ENCODE assay signal across 33 cellular contexts in the genomic region with DNA sequence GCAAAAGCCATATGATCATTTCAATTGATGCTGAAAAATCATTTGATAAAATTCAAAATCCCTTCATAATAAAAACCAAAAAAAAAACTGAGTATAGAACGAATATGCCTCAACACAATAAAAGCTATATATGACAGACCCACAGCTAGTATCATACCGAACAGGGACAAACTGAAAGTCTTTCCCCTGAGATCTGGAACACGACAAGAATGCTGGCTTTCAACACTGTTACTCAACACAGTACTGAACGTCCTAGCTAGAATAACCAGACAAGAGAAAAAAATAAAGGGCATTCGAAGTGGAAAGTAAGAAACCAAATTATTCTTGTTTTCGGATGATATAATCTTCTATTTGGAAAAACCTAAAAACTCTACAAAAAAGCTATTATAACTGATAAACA.
"Had no signal": no experiment of that assay in that cellular context is flagged by ENCODE, and none has a peak within 500 bp of the region (broad histone marks: within the 10 kb centered on the region; RNA-seq: fewer than 3 reads in every experiment).

No MANE protein-coding gene starts in this region.

- H3K4me1 ChIP-seq: body of pancreas, breast epithelium had no signal

- H3K36me3 Mint-ChIP-seq: activated naive CD4-positive, alpha-beta T cell treated with anti-CD3 and anti-CD28 coated beads, Interleukin-2, amount 50 U/mL, for 72 hours; activated naive CD8-positive, alpha-beta T cell treated with anti-CD3 and anti-CD28 coated beads for 36 hours had no signal

- H3K27ac Mint-ChIP-seq: activated B cell treated with CpG ODN at 0.5 μM for 24 hours; activated CD4-positive, alpha-beta memory T cell treated with anti-CD3 and anti-CD28 coated beads, Interleukin-2, amount 10 ng/mL, durations not matched to agents 7 days and 5 days; activated CD4-positive, alpha-beta T cell treated with anti-CD3 and anti-CD28 coated beads, Interleukin-2, amount 10 ng/mL, durations not matched to agents 24 days and 14 days; activated CD8-positive, alpha-beta T cell treated with anti-CD3 and anti-CD28 coated beads, Interleukin-2, amount 10 ng/mL, durations not matched to agents 7 days and 5 days; activated naive CD4-positive, alpha-beta T cell treated with anti-CD3 and anti-CD28 coated beads for 36 hours; activated naive CD4-positive, alpha-beta T cell treated with anti-CD3 and anti-CD28 coated beads, Interleukin-2, amount 50 U/mL, for 72 hours; activated naive CD8-positive, alpha-beta T cell treated with anti-CD3 and anti-CD28 coated beads for 36 hours; activated T-cell treated with anti-CD3 and anti-CD28 coated beads, Interleukin-2, amount 50 U/mL, for 72 hours; activated T-helper 1 cell treated with anti-CD3 and anti-CD28 coated beads, Interleukin-12 subunit alpha, Interleukin-12 subunit beta, Interleukin-2, Interleukin-4 antibody, amounts not matched to agents 30 ng/mL and 10 ng/mL and 1 ng/mL, durations not matched to agents 14 hours and 24 hours and 36 hours; activated T-helper 17 cell treated with anti-CD3 and anti-CD28 coated beads, Interleukin-2, amount 50 U/mL, for 72 hours; T-helper 1 cell treated with Interleukin-12 subunit alpha and Interleukin-12 subunit beta and Interleukin-4 antibody, amounts not matched to agents 30 μg/mL and 1 μg/mL, for 36 hours; T-helper 2 cell treated with Interferon-gamma antibody and Interleukin-4, amounts not matched to agents 5 μg/mL and 100 μg/mL, for 36 hours had no signal

- H3K4me1 Mint-ChIP-seq: activated B cell treated with CpG ODN at 0.5 μM for 24 hours; activated CD4-positive, alpha-beta memory T cell treated with anti-CD3 and anti-CD28 coated beads, Interleukin-2, amount 10 ng/mL, durations not matched to agents 7 days and 5 days; activated CD4-positive, alpha-beta T cell treated with anti-CD3 and anti-CD28 coated beads, Interleukin-2, amount 10 ng/mL, durations not matched to agents 24 days and 14 days; activated naive CD8-positive, alpha-beta T cell treated with anti-CD3 and anti-CD28 coated beads for 36 hours; activated T-helper 17 cell treated with anti-CD3 and anti-CD28 coated beads, Interleukin-2, amount 50 U/mL, for 72 hours had no signal

- H3K4me3 ChIP-seq: body of pancreas, breast epithelium had no signal

- H3K4me3 Mint-ChIP-seq: activated B cell treated with CpG ODN at 0.5 μM for 24 hours; activated CD4-positive, alpha-beta memory T cell treated with anti-CD3 and anti-CD28 coated beads, Interleukin-2, amount 10 ng/mL, durations not matched to agents 7 days and 5 days; activated CD4-positive, alpha-beta T cell treated with anti-CD3 and anti-CD28 coated beads, Interleukin-2, amount 10 ng/mL, durations not matched to agents 24 days and 14 days; activated CD8-positive, alpha-beta T cell treated with anti-CD3 and anti-CD28 coated beads, Interleukin-2, amount 10 ng/mL, durations not matched to agents 7 days and 5 days; activated naive CD4-positive, alpha-beta T cell treated with anti-CD3 and anti-CD28 coated beads for 36 hours; activated naive CD8-positive, alpha-beta T cell treated with anti-CD3 and anti-CD28 coated beads for 36 hours; activated T-cell treated with anti-CD3 and anti-CD28 coated beads, Interleukin-2, amount 50 U/mL, for 4 hours; activated T-cell treated with anti-CD3 and anti-CD28 coated beads, Interleukin-2, amount 50 U/mL, for 72 hours; activated T-helper 1 cell treated with anti-CD3 and anti-CD28 coated beads, Interleukin-12 subunit alpha, Interleukin-12 subunit beta, Interleukin-2, Interleukin-4 antibody, amounts not matched to agents 30 ng/mL and 10 ng/mL and 1 ng/mL, durations not matched to agents 14 hours and 24 hours and 36 hours; activated T-helper 17 cell treated with anti-CD3 and anti-CD28 coated beads, Interleukin-2, amount 50 U/mL, for 72 hours; T-helper 1 cell treated with Interleukin-12 subunit alpha and Interleukin-12 subunit beta and Interleukin-4 antibody, amounts not matched to agents 30 μg/mL and 1 μg/mL, for 36 hours; T-helper 2 cell treated with Interferon-gamma antibody and Interleukin-4, amounts not matched to agents 5 μg/mL and 100 μg/mL, for 36 hours had no signal

- ATAC-seq: activated CD8-positive, alpha-beta T cell treated with anti-CD3 and anti-CD28 coated beads, Interleukin-2, amount 10 ng/mL, durations not matched to agents 7 days and 5 days; activated naive CD4-positive, alpha-beta T cell treated with anti-CD3 and anti-CD28 coated beads, Interleukin-2, amount 50 U/mL, for 72 hours; activated T-cell treated with anti-CD3 and anti-CD28 coated beads, Interleukin-2, amount 50 U/mL, for 4 hours; activated T-cell treated with anti-CD3 and anti-CD28 coated beads, Interleukin-2, amount 50 U/mL, for 72 hours; activated T-helper 17 cell treated with anti-CD3 and anti-CD28 coated beads, Interleukin-2, amount 50 U/mL, for 72 hours; body of pancreas had no signal

- DNase-seq: activated B cell treated with CpG ODN at 0.5 μM for 24 hours; activated CD4-positive, alpha-beta memory T cell treated with anti-CD3 and anti-CD28 coated beads, Interleukin-2, amount 10 ng/mL, durations not matched to agents 7 days and 5 days; activated CD4-positive, alpha-beta T cell treated with anti-CD3 and anti-CD28 coated beads for 4 hours; activated CD4-positive, alpha-beta T cell treated with anti-CD3 and anti-CD28 coated beads, Interleukin-2, amount 10 ng/mL, durations not matched to agents 24 days and 14 days; activated CD4-positive, alpha-beta T cell treated with anti-CD3 and anti-CD28 coated beads, Interleukin-2, amount 50 U/mL, for 48 hours; activated CD4-positive, CD25-positive, alpha-beta regulatory T cell treated with anti-CD3 and anti-CD28 coated beads, Interleukin-2, amount 50 U/mL, for 72 hours; activated CD8-positive, alpha-beta memory T cell treated with anti-CD3 and anti-CD28 coated beads for 24 hours; activated CD8-positive, alpha-beta memory T cell treated with anti-CD3 and anti-CD28 coated beads, Interleukin-2, amount 50 U/mL, for 4 hours; activated CD8-positive, alpha-beta T cell treated with anti-CD3 and anti-CD28 coated beads, Interleukin-2, amount 10 ng/mL, durations not matched to agents 7 days and 5 days; activated effector memory CD4-positive, alpha-beta T cell treated with anti-CD3 and anti-CD28 coated beads, Interleukin-2, amount 50 U/mL, for 16 hours; activated gamma-delta T cell treated with Interleukin-2 at 50 U/mL for 16 hours; activated naive CD4-positive, alpha-beta T cell; activated naive CD4-positive, alpha-beta T cell treated with anti-CD3 and anti-CD28 coated beads for 36 hours; activated naive CD4-positive, alpha-beta T cell treated with anti-CD3 and anti-CD28 coated beads, Interleukin-2, amount 50 U/mL, for 16 hours; activated naive CD8-positive, alpha-beta T cell treated with anti-CD3 and anti-CD28 coated beads for 36 hours; activated T-cell treated with anti-CD3 and anti-CD28 coated beads for 4 hours; activated T-cell treated with anti-CD3 and anti-CD28 coated beads, Interleukin-2, amount 50 U/mL, for 1 hour; activated T-cell treated with anti-CD3 and anti-CD28 coated beads, Interleukin-2, amount 50 U/mL, for 4 hours; activated T-cell treated with anti-CD3 and anti-CD28 coated beads, Interleukin-2, amount 50 U/mL, for 72 hours; amniotic stem cell; aorta; body of pancreas; brain microvascular endothelial cell; central memory CD4-positive, alpha-beta T cell; T-helper 1 cell; T-helper 2 cell; T-helper 9 cell had no signal

- H3K36me3 ChIP-seq: brain microvascular endothelial cell, breast epithelium had no signal

- H3K27me3 ChIP-seq: body of pancreas, brain microvascular endothelial cell, breast epithelium had no signal

- H3K27me3 Mint-ChIP-seq: activated B cell treated with CpG ODN at 0.5 μM for 24 hours; activated CD4-positive, alpha-beta memory T cell treated with anti-CD3 and anti-CD28 coated beads, Interleukin-2, amount 10 ng/mL, durations not matched to agents 7 days and 5 days; activated CD4-positive, alpha-beta T cell treated with anti-CD3 and anti-CD28 coated beads, Interleukin-2, amount 10 ng/mL, durations not matched to agents 24 days and 14 days had no signal
